In the genomic region with DNA sequence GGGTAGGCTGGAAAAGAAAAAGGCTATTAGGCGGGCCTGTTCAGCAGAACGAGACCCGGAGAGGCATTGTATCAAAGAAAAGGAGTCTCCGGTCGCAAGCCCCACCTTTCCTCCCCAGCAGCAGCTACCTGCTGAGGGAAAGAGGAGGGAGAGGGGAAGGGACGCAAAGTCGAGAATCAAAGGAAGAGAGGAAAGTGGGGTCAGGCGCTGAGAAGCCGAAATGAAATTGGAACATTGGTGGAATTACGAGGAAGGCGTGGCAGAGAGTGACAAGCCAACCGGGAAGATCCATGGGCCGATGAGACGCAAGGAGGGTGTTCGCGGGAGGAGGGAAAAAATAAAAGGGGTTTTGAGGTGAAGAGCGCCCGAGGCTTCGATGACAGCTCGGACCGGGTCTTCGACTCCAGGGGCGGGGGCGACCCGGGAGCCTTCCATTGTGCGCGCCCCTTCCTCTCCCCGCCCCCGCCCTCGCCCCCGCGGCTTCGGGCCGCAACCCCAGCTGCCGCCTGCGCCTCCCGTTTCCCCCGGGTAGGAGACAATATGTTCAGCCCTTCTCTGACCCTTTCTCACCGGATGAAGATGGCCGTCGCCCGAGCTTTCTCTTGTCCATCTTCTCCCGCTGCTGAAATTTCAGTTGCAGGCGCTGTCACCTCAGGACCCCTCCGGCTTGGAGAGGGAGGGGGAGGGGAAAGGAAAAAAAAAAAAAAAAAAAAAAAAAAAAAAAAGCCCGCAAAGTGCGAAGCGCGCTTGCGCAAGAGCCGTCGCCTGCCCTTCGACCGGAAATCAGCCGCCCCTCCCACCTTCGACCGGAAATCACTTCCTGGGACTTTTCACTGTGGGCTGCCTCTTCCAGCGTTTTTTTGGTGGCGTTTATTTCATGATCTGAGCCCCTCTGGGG, we compare ENCODE assay signal across 1 cellular context.
A peak's percentile ranks its signal among the peaks of the same experiment; 100 is the strongest.
TF ChIP-seq lines count a peak whose summit lies in the region.

A gene with protein sequence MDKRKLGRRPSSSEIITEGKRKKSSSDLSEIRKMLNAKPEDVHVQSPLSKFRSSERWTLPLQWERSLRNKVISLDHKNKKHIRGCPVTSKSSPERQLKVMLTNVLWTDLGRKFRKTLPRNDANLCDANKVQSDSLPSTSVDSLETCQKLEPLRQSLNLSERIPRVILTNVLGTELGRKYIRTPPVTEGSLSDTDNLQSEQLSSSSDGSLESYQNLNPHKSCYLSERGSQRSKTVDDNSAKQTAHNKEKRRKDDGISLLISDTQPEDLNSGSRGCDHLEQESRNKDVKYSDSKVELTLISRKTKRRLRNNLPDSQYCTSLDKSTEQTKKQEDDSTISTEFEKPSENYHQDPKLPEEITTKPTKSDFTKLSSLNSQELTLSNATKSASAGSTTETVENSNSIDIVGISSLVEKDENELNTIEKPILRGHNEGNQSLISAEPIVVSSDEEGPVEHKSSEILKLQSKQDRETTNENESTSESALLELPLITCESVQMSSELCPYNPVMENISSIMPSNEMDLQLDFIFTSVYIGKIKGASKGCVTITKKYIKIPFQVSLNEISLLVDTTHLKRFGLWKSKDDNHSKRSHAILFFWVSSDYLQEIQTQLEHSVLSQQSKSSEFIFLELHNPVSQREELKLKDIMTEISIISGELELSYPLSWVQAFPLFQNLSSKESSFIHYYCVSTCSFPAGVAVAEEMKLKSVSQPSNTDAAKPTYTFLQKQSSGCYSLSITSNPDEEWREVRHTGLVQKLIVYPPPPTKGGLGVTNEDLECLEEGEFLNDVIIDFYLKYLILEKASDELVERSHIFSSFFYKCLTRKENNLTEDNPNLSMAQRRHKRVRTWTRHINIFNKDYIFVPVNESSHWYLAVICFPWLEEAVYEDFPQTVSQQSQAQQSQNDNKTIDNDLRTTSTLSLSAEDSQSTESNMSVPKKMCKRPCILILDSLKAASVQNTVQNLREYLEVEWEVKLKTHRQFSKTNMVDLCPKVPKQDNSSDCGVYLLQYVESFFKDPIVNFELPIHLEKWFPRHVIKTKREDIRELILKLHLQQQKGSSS (minus strand): TSS at position 692 of the 898 bp plus-strand sequence. CDS start 82 bp downstream, at position 610.

TF ChIP-seq in HepG2, 621 proteins besides CTCF, POLR2A, EP300 and RAD21 (continued from another document and continues in another):
- TF ChIP-seq, protein P1, sequence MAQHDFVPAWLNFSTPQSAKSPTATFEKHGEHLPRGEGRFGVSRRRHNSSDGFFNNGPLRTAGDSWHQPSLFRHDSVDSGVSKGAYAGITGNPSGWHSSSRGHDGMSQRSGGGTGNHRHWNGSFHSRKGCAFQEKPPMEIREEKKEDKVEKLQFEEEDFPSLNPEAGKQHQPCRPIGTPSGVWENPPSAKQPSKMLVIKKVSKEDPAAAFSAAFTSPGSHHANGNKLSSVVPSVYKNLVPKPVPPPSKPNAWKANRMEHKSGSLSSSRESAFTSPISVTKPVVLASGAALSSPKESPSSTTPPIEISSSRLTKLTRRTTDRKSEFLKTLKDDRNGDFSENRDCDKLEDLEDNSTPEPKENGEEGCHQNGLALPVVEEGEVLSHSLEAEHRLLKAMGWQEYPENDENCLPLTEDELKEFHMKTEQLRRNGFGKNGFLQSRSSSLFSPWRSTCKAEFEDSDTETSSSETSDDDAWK (CRISPR knock-in tag; IDR thresholded peaks at IDR 0.05), result no peak
- TF ChIP-seq ZNF3 (CRISPR knock-in tag; IDR thresholded peaks at IDR 0.05) (no peak), SATB2 (CRISPR knock-in tag; IDR thresholded peaks at IDR 0.05) (no peak), SMYD3 (CRISPR knock-in tag; IDR thresholded peaks at IDR 0.05) (0 out of 2 replicates have a peak, but pooled peaks have one; percentile 52), MIXL1 (CRISPR knock-in tag; IDR thresholded peaks at IDR 0.05) (0 out of 2 replicates have a peak, but pooled peaks have one; percentile 49), ZNF296 (CRISPR knock-in tag; conservative IDR thresholded peaks at IDR 0.05) (no peak), SOX13 (IDR thresholded peaks at IDR 0.05) (no peak), SOX13 (CRISPR knock-in tag; conservative IDR thresholded peaks at IDR 0.05 in 1 of 2, IDR thresholded peaks at IDR 0.05 in 1 of 2) (no peak), MAFF (IDR thresholded peaks at IDR 0.05; ENCODE audit: low read depth, low read length) (no peak), ZNF205 (CRISPR knock-in tag; IDR thresholded peaks at IDR 0.05) (no peak), ZNF83 (CRISPR knock-in tag; IDR thresholded peaks at IDR 0.05; ENCODE audit: borderline replicate concordance) (no peak), ZNF746 (CRISPR knock-in tag; IDR thresholded peaks at IDR 0.05) (no peak; the same call in 1 of the 2 replicates), RARG (CRISPR knock-in tag; IDR thresholded peaks at IDR 0.05; ENCODE audit: low read depth) (no peak), PHF21A (CRISPR knock-in tag; IDR thresholded peaks at IDR 0.05) (peak; percentile 63), ZNF501 (CRISPR knock-in tag; IDR thresholded peaks at IDR 0.05) (no peak), ZBTB25 (CRISPR knock-in tag; IDR thresholded peaks at IDR 0.05) (no peak), MXD4 (CRISPR knock-in tag; IDR thresholded peaks at IDR 0.05) (0 out of 2 replicates have a peak, but pooled peaks have one; percentile 36), ZNF570 (CRISPR knock-in tag; IDR thresholded peaks at IDR 0.05; ENCODE audit: borderline replicate concordance) (no peak), ZNF790 (CRISPR knock-in tag; IDR thresholded peaks at IDR 0.05; ENCODE audit: borderline replicate concordance) (no peak; the same call in 1 of the 2 replicates), KLF6 (CRISPR knock-in tag; IDR thresholded peaks at IDR 0.05) (no peak), ZSCAN9 (CRISPR knock-in tag; IDR thresholded peaks at IDR 0.05; ENCODE audit: borderline replicate concordance) (no peak), ZBTB8A (CRISPR knock-in tag; IDR thresholded peaks at IDR 0.05; ENCODE audit: borderline replicate concordance, low read depth) (no peak), ZSCAN30 (CRISPR knock-in tag; IDR thresholded peaks at IDR 0.05) (no peak), PTBP1 (IDR thresholded peaks at IDR 0.05; ENCODE audit: low read depth, low read length, poor library complexity, severe bottlenecking) (peak; percentile 100), CEBPB (IDR thresholded peaks at IDR 0.05; ENCODE audit: borderline replicate concordance, low read depth, low read length) (peak; percentile 96), ZNF234 (CRISPR knock-in tag; conservative IDR thresholded peaks at IDR 0.05) (no peak), ZFP37 (CRISPR knock-in tag; IDR thresholded peaks at IDR 0.05; ENCODE audit: borderline replicate concordance) (0 out of 2 replicates have a peak, but pooled peaks have one; percentile 24), ATAD3A (CRISPR knock-in tag; IDR thresholded peaks at IDR 0.05) (no peak), HOXA7 (CRISPR knock-in tag; IDR thresholded peaks at IDR 0.05) (no peak), ELF1 (CRISPR knock-in tag; IDR thresholded peaks at IDR 0.05) (peak; percentile 76), DRAP1 (CRISPR knock-in tag; IDR thresholded peaks at IDR 0.05) (peak; percentile 57; the same call in 1 of the 2 replicates), SRY (CRISPR knock-in tag; IDR thresholded peaks at IDR 0.05) (no peak), ZNF607 (CRISPR knock-in tag; IDR thresholded peaks at IDR 0.05; ENCODE audit: borderline replicate concordance) (no peak), MLLT10 (CRISPR knock-in tag; IDR thresholded peaks at IDR 0.05) (no peak), ADNP (CRISPR knock-in tag; IDR thresholded peaks at IDR 0.05) (no peak), PRMT3 (CRISPR knock-in tag; IDR thresholded peaks at IDR 0.05; ENCODE audit: borderline replicate concordance, low read depth) (no peak), ZNF839 (CRISPR knock-in tag; IDR thresholded peaks at IDR 0.05; ENCODE audit: borderline replicate concordance) (no peak), ZC3H13 (CRISPR knock-in tag; IDR thresholded peaks at IDR 0.05) (no peak; the same call in 1 of the 2 replicates), GATA4 (IDR thresholded peaks at IDR 0.05; ENCODE audit: borderline replicate concordance, low read depth) (no peak), ATF7 (IDR thresholded peaks at IDR 0.05) (no peak), ATF7 (CRISPR knock-in tag; IDR thresholded peaks at IDR 0.05) (no peak), SPEN (CRISPR knock-in tag; IDR thresholded peaks at IDR 0.05; ENCODE audit: low read depth) (peak; percentile 42), KLF9 (CRISPR knock-in tag; IDR thresholded peaks at IDR 0.05; ENCODE audit: low read depth) (no peak)
- TF ChIP-seq, protein P2, sequence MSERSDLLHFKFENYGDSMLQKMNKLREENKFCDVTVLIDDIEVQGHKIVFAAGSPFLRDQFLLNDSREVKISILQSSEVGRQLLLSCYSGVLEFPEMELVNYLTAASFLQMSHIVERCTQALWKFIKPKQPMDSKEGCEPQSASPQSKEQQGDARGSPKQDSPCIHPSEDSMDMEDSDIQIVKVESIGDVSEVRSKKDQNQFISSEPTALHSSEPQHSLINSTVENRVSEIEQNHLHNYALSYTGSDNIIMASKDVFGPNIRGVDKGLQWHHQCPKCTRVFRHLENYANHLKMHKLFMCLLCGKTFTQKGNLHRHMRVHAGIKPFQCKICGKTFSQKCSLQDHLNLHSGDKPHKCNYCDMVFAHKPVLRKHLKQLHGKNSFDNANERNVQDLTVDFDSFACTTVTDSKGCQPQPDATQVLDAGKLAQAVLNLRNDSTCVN (CRISPR knock-in tag; IDR thresholded peaks at IDR 0.05; ENCODE audit: borderline replicate concordance), result no peak
- TF ChIP-seq, protein P3, sequence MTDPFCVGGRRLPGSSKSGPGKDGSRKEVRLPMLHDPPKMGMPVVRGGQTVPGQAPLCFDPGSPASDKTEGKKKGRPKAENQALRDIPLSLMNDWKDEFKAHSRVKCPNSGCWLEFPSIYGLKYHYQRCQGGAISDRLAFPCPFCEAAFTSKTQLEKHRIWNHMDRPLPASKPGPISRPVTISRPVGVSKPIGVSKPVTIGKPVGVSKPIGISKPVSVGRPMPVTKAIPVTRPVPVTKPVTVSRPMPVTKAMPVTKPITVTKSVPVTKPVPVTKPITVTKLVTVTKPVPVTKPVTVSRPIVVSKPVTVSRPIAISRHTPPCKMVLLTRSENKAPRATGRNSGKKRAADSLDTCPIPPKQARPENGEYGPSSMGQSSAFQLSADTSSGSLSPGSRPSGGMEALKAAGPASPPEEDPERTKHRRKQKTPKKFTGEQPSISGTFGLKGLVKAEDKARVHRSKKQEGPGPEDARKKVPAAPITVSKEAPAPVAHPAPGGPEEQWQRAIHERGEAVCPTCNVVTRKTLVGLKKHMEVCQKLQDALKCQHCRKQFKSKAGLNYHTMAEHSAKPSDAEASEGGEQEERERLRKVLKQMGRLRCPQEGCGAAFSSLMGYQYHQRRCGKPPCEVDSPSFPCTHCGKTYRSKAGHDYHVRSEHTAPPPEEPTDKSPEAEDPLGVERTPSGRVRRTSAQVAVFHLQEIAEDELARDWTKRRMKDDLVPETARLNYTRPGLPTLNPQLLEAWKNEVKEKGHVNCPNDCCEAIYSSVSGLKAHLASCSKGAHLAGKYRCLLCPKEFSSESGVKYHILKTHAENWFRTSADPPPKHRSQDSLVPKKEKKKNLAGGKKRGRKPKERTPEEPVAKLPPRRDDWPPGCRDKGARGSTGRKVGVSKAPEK (CRISPR knock-in tag; IDR thresholded peaks at IDR 0.05; ENCODE audit: borderline replicate concordance), result no peak
- TF ChIP-seq, protein P4, sequence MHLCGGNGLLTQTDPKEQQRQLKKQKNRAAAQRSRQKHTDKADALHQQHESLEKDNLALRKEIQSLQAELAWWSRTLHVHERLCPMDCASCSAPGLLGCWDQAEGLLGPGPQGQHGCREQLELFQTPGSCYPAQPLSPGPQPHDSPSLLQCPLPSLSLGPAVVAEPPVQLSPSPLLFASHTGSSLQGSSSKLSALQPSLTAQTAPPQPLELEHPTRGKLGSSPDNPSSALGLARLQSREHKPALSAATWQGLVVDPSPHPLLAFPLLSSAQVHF (CRISPR knock-in tag; IDR thresholded peaks at IDR 0.05), result no peak
- TF ChIP-seq, protein P5, sequence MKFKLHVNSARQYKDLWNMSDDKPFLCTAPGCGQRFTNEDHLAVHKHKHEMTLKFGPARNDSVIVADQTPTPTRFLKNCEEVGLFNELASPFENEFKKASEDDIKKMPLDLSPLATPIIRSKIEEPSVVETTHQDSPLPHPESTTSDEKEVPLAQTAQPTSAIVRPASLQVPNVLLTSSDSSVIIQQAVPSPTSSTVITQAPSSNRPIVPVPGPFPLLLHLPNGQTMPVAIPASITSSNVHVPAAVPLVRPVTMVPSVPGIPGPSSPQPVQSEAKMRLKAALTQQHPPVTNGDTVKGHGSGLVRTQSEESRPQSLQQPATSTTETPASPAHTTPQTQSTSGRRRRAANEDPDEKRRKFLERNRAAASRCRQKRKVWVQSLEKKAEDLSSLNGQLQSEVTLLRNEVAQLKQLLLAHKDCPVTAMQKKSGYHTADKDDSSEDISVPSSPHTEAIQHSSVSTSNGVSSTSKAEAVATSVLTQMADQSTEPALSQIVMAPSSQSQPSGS (CRISPR knock-in tag; IDR thresholded peaks at IDR 0.05), result no peak
- TF ChIP-seq, protein P6, sequence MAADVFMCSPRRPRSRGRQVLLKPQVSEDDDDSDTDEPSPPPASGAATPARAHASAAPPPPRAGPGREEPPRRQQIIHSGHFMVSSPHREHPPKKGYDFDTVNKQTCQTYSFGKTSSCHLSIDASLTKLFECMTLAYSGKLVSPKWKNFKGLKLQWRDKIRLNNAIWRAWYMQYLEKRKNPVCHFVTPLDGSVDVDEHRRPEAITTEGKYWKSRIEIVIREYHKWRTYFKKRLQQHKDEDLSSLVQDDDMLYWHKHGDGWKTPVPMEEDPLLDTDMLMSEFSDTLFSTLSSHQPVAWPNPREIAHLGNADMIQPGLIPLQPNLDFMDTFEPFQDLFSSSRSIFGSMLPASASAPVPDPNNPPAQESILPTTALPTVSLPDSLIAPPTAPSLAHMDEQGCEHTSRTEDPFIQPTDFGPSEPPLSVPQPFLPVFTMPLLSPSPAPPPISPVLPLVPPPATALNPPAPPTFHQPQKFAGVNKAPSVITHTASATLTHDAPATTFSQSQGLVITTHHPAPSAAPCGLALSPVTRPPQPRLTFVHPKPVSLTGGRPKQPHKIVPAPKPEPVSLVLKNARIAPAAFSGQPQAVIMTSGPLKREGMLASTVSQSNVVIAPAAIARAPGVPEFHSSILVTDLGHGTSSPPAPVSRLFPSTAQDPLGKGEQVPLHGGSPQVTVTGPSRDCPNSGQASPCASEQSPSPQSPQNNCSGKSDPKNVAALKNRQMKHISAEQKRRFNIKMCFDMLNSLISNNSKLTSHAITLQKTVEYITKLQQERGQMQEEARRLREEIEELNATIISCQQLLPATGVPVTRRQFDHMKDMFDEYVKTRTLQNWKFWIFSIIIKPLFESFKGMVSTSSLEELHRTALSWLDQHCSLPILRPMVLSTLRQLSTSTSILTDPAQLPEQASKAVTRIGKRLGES (CRISPR knock-in tag; IDR thresholded peaks at IDR 0.05; ENCODE audit: borderline replicate concordance), result 0 out of 2 replicates have a peak, but pooled peaks have one; percentile 47
